ENCODE assay signal across 2 cellular contexts in the genomic region with DNA sequence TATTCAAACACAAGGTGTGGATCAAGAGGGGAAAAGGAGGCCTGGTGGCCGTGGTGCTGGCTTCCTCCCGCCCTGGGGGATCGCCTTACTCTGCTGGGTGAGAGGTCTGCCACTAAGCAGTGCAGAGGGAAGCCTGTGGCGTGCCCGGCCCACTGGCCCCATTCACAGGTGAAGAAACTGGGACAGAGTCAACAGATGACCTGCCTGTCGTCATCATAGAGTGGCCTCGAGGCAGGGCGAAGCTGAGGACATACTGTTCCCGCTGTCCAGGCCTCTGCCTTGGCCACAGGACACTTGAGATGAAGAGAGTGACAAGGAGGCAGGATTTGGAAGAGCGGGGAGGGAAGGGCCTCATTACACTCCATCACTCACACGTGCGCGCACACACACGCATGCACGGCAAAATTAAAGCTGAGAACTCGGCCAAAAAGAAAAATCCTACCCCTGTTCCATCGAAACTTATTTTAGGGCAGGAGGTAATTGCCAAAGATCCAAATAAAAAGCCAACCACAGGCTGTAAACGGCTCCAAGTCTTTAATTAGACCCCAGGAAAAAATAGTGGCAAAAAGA.
A peak's percentile ranks its signal among the peaks of the same experiment; 100 is the strongest.
TF ChIP-seq lines count a peak whose summit lies in the region.

No MANE protein-coding gene starts in this region.

TF ChIP-seq in GM23338, 12 proteins besides CTCF, POLR2A, EP300 and RAD21:
- TF ChIP-seq CREB1 (CRISPR knock-in tag; IDR thresholded peaks at IDR 0.05; ENCODE audit: low read depth) (no peak), ZNF331 (CRISPR knock-in tag; IDR thresholded peaks at IDR 0.05; ENCODE audit: low read depth) (no peak), STAT1 (IDR thresholded peaks at IDR 0.05; ENCODE audit: unreplicated experiment) (no peak), JUNB (IDR thresholded peaks at IDR 0.05; ENCODE audit: unreplicated experiment) (no peak), ZNF114 (CRISPR knock-in tag; IDR thresholded peaks at IDR 0.05) (no peak)
- TF ChIP-seq, protein P1, sequence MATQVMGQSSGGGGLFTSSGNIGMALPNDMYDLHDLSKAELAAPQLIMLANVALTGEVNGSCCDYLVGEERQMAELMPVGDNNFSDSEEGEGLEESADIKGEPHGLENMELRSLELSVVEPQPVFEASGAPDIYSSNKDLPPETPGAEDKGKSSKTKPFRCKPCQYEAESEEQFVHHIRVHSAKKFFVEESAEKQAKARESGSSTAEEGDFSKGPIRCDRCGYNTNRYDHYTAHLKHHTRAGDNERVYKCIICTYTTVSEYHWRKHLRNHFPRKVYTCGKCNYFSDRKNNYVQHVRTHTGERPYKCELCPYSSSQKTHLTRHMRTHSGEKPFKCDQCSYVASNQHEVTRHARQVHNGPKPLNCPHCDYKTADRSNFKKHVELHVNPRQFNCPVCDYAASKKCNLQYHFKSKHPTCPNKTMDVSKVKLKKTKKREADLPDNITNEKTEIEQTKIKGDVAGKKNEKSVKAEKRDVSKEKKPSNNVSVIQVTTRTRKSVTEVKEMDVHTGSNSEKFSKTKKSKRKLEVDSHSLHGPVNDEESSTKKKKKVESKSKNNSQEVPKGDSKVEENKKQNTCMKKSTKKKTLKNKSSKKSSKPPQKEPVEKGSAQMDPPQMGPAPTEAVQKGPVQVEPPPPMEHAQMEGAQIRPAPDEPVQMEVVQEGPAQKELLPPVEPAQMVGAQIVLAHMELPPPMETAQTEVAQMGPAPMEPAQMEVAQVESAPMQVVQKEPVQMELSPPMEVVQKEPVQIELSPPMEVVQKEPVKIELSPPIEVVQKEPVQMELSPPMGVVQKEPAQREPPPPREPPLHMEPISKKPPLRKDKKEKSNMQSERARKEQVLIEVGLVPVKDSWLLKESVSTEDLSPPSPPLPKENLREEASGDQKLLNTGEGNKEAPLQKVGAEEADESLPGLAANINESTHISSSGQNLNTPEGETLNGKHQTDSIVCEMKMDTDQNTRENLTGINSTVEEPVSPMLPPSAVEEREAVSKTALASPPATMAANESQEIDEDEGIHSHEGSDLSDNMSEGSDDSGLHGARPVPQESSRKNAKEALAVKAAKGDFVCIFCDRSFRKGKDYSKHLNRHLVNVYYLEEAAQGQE (IDR thresholded peaks at IDR 0.05; ENCODE audit: unreplicated experiment): no peak
- TF ChIP-seq, protein P2, sequence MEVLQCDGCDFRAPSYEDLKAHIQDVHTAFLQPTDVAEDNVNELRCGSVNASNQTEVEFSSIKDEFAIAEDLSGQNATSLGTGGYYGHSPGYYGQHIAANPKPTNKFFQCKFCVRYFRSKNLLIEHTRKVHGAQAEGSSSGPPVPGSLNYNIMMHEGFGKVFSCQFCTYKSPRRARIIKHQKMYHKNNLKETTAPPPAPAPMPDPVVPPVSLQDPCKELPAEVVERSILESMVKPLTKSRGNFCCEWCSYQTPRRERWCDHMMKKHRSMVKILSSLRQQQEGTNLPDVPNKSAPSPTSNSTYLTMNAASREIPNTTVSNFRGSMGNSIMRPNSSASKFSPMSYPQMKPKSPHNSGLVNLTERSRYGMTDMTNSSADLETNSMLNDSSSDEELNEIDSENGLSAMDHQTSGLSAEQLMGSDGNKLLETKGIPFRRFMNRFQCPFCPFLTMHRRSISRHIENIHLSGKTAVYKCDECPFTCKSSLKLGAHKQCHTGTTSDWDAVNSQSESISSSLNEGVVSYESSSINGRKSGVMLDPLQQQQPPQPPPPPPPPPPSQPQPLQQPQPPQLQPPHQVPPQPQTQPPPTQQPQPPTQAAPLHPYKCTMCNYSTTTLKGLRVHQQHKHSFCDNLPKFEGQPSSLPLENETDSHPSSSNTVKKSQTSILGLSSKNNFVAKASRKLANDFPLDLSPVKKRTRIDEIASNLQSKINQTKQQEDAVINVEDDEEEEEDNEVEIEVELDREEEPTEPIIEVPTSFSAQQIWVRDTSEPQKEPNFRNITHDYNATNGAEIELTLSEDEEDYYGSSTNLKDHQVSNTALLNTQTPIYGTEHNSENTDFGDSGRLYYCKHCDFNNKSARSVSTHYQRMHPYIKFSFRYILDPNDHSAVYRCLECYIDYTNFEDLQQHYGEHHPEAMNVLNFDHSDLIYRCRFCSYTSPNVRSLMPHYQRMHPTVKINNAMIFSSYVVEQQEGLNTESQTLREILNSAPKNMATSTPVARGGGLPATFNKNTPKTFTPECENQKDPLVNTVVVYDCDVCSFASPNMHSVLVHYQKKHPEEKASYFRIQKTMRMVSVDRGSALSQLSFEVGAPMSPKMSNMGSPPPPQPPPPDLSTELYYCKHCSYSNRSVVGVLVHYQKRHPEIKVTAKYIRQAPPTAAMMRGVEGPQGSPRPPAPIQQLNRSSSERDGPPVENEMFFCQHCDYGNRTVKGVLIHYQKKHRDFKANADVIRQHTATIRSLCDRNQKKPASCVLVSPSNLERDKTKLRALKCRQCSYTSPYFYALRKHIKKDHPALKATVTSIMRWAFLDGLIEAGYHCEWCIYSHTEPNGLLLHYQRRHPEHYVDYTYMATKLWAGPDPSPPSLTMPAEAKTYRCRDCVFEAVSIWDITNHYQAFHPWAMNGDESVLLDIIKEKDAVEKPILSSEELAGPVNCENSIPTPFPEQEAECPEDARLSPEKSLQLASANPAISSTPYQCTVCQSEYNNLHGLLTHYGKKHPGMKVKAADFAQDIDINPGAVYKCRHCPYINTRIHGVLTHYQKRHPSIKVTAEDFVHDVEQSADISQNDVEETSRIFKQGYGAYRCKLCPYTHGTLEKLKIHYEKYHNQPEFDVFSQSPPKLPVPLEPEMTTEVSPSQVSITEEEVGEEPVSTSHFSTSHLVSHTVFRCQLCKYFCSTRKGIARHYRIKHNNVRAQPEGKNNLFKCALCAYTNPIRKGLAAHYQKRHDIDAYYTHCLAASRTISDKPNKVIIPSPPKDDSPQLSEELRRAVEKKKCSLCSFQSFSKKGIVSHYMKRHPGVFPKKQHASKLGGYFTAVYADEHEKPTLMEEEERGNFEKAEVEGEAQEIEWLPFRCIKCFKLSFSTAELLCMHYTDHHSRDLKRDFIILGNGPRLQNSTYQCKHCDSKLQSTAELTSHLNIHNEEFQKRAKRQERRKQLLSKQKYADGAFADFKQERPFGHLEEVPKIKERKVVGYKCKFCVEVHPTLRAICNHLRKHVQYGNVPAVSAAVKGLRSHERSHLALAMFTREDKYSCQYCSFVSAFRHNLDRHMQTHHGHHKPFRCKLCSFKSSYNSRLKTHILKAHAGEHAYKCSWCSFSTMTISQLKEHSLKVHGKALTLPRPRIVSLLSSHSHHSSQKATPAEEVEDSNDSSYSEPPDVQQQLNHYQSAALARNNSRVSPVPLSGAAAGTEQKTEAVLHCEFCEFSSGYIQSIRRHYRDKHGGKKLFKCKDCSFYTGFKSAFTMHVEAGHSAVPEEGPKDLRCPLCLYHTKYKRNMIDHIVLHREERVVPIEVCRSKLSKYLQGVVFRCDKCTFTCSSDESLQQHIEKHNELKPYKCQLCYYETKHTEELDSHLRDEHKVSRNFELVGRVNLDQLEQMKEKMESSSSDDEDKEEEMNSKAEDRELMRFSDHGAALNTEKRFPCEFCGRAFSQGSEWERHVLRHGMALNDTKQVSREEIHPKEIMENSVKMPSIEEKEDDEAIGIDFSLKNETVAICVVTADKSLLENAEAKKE (CRISPR knock-in tag; IDR thresholded peaks at IDR 0.05): no peak

TF ChIP-seq in K562, 482 proteins besides CTCF, POLR2A, EP300 and RAD21:
- peak; percentile 34 to 41; a peak in 3 of 4 replicates for TF ChIP-seq NRF1 (conservative IDR thresholded peaks at IDR 0.05 in 1 of 2, IDR thresholded peaks at IDR 0.05 in 1 of 2)
- peak; percentile 20; the same call in 1 of the 2 replicates for TF ChIP-seq CTBP1 (IDR thresholded peaks at IDR 0.05; ENCODE audit: borderline replicate concordance)
- TF ChIP-seq L3MBTL2 (IDR thresholded peaks at IDR 0.05): 0 out of 2 replicates have a peak, but pooled peaks have one; percentile 50
- no peak for TF ChIP-seq RBFOX2 (IDR thresholded peaks at IDR 0.05; ENCODE audit: low read depth, low read length)
- TF ChIP-seq, protein P3, sequence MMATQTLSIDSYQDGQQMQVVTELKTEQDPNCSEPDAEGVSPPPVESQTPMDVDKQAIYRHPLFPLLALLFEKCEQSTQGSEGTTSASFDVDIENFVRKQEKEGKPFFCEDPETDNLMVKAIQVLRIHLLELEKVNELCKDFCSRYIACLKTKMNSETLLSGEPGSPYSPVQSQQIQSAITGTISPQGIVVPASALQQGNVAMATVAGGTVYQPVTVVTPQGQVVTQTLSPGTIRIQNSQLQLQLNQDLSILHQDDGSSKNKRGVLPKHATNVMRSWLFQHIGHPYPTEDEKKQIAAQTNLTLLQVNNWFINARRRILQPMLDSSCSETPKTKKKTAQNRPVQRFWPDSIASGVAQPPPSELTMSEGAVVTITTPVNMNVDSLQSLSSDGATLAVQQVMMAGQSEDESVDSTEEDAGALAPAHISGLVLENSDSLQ (IDR thresholded peaks at IDR 0.05): 0 out of 2 replicates have a peak, but pooled peaks have one; percentile 5
- 0 out of 2 replicates have a peak, but pooled peaks have one; percentile 18 for TF ChIP-seq DIDO1 (tag; IDR thresholded peaks at IDR 0.05; ENCODE audit: low read depth)
- TF ChIP-seq RBM34 (IDR thresholded peaks at IDR 0.05; ENCODE audit: borderline replicate concordance, insufficient read depth, low read length): no peak
